8 cellular contexts compared by ENCODE assay signal in genomic region chr16:87869061-87869878, GRCh38. TPM values are rescaled to one million over a fixed set of nuclear protein-coding genes. Genes with fewer than 3 reads are reported as not detected.
DNase-seq lines count a peak whose midpoint lies in the region; ATAC-seq and TF ChIP-seq lines count a peak whose summit lies in the region.
"Not testable (repeated sequence)": the region's sequence is repeated elsewhere in the genome, so short reads cannot be mapped to it uniquely, and the experiment has no call there.

SLC7A5 (minus strand) TSS chr16:87869507; CDS start chr16:87869422, 85 bp downstream.

- not testable (repeated sequence) for H3K27me3 Mint-ChIP-seq in CD4-positive, alpha-beta T cell

- DNase-seq in CD4-positive, alpha-beta T cell = peak; percentile 72 to 88 (median 82)
- DNase-seq in HT1080 (ENCODE audit: low read depth) (peak; percentile 36), activated T-helper 1 cell treated with Interleukin-2 at 50 U/mL for 16 hours (ENCODE audit: low read depth) (peak; percentile 82)
- peak; percentile 79 to 85 for DNase-seq in stimulated activated CD8-positive, alpha-beta memory T cell treated with anti-CD3 and anti-CD28 coated beads, Interleukin-15, amount 100 ng/mL, for 4 hours (ENCODE audit: low read depth in 2 of 2)

- POLR2A ChIA-PET in CD4-positive, alpha-beta T cell (lab: Charles Lee) = interaction anchor here (0.7 to 6.3 kb wide), 12 partner anchors 13 to 104 kb away, joined by 3 to 52 read pairs (median 8); partner anchors contain the start of genes BANP and KLHDC4

- peak within 1 kb of the TSS; percentile 67 for H3K27ac ChIP-seq in CD4-positive, alpha-beta T cell (ENCODE audit: low read depth, low read length)
- H3K27ac ChIP-seq in mucosa of rectum (ENCODE audit: low read depth in 2 of 2, low read length in 2 of 2) = peak within 1 kb of the TSS; percentile 29 to 61

- H3K4me1 ChIP-seq in mucosa of rectum (ENCODE audit: control insufficient read depth in 2 of 2, insufficient read depth in 2 of 2, low read length in 2 of 2) = not testable (repeated sequence)

- peak within 1 kb of the TSS; percentile 93 for H3K4me3 Mint-ChIP-seq in CD4-positive, alpha-beta T cell

- not testable (repeated sequence) for H3K9me3 ChIP-seq in CD4-positive, alpha-beta T cell (ENCODE audit: control insufficient read depth, low read length); mucosa of rectum (ENCODE audit: control insufficient read depth in 2 of 2, low read length in 2 of 2)

- peaks cover 13% of the 10 kb centered on the region for H3K36me3 Mint-ChIP-seq in CD4-positive, alpha-beta T cell (ENCODE audit: low read depth)

- H3K27ac Mint-ChIP-seq in CD4-positive, alpha-beta T cell = peak within 1 kb of the TSS; percentile 89

- H3K4me1 Mint-ChIP-seq in CD4-positive, alpha-beta T cell (ENCODE audit: low read depth) = peaks cover 48% of the 10 kb centered on the region

- H3K4me3 ChIP-seq in mucosa of rectum (ENCODE audit: low read length in 2 of 2) = peak within 1 kb of the TSS; percentile 54 to 63

- TF ChIP-seq POLR2A in Raji (IDR thresholded peaks at IDR 0.05; ENCODE audit: insufficient read depth, low read depth, low read length) = peak; percentile 87

- not testable (repeated sequence) for TF ChIP-seq CTCF in CD4-positive, alpha-beta T cell (IDR thresholded peaks at IDR 0.05)

- peak within 1 kb of the TSS; percentile 24 to 53 for H3K9ac ChIP-seq in mucosa of rectum (ENCODE audit: low read depth in 1 of 2, low read length in 2 of 2)

- ATAC-seq in CD4-positive, alpha-beta T cell (ENCODE audit: poor library complexity) = peak; percentile 62
- ATAC-seq in GM21367 (IDR thresholded peaks at IDR 0.05; ENCODE audit: unreplicated experiment) = peak; percentile 46
- ATAC-seq in esophagus mucosa = peak; percentile 75

- not testable (repeated sequence) for H3K36me3 ChIP-seq in mucosa of rectum (ENCODE audit: control insufficient read depth in 2 of 2, insufficient read depth in 2 of 2, low read length in 2 of 2)

- CTCF ChIA-PET in CD4-positive, alpha-beta T cell (lab: Charles Lee) = interaction anchor here (4.9 to 5.6 kb wide), 2 partner anchors 19 to 89 kb away, joined by 32 to 127 read pairs; no protein-coding TSS in a partner anchor

- intact Hi-C loops in CD4-positive, alpha-beta T cell (cut with DNase I, micrococcal nuclease) = loop anchor here in 1 of 2 experiments (10.0 kb wide), 1 partner anchor 484 kb away; the partner anchor contains the start of gene FBXO31

- not testable (repeated sequence) for H3K27me3 ChIP-seq in CD4-positive, alpha-beta T cell (ENCODE audit: control insufficient read depth, insufficient read depth, low read length); mucosa of rectum (ENCODE audit: control insufficient read depth in 2 of 2, insufficient read depth in 2 of 2, low read length in 2 of 2)

- H3K9me3 Mint-ChIP-seq in CD4-positive, alpha-beta T cell = not testable (repeated sequence)

RNA-seq across cellular contexts. Expression of gene SLC7A5, which starts in this region (rescaled TPM):
- 10 to 100 TPM; 80.3 to 85.3 TPM for total RNA-seq in CD4-positive, alpha-beta T cell
- total RNA-seq in HT1080 (2014; rRNA removed; shearing (Covaris generic)) = 112 and 136 TPM in 2 replicates
- polyA plus RNA-seq in HT1080 (2015; cell fraction: cytosol; rRNA removed) = 426 and 431 TPM in 2 replicates
- 291 and 304 TPM in 2 replicates for polyA plus RNA-seq in HT1080 (2015; cell fraction: nucleus; rRNA removed)
- 198 TPM for total RNA-seq in esophagus mucosa

Comparison
In these comparisons a context has a peak if more than half of its experiments do, and no peak if none do; other contexts are left out.
1. Peak in every context shown above with its lines: DNase-seq, ATAC-seq, H3K4me3 ChIP-seq and H3K27ac ChIP-seq.